In genomic region chr11:126212089-126212660, GRCh38 we compare ENCODE assay signal across 8 cellular contexts. TPM values are rescaled to one million over a fixed set of nuclear protein-coding genes. Genes with fewer than 3 reads are reported as not detected.
DNase-seq lines count a peak whose midpoint lies in the region; ATAC-seq and TF ChIP-seq lines count a peak whose summit lies in the region.

No MANE protein-coding gene starts in this region.

- peak overlapping the region; percentile 90 for H3K27ac ChIP-seq in Panc1 (ENCODE audit: low read length)
- H3K27ac ChIP-seq in esophagus squamous epithelium = peak overlapping the region; percentile 57 to 81 (median 75)
- H3K27ac ChIP-seq in prostate gland = no peak overlapping the region

- H3K4me3 ChIP-seq in GM08714 (ENCODE audit: low read length) (peak overlapping the region; percentile 91), Panc1 (ENCODE audit: low read depth in 2 of 2, low read length in 2 of 2) (peak overlapping the region; percentile 87 to 99), esophagus squamous epithelium (peak overlapping the region; percentile 67 to 78 (median 74)), prostate gland (peak overlapping the region; percentile 69 to 72)

- TF ChIP-seq CTCF in Panc1 (IDR thresholded peaks at IDR 0.05) (no peak), esophagus squamous epithelium (IDR thresholded peaks at IDR 0.05) (no peak), prostate gland (IDR thresholded peaks at IDR 0.05) (no peak)

- CTCF ChIA-PET in Panc1 (lab: Charles Lee) = no interaction called here

- peaks cover 16% of the 10 kb centered on the region for H3K36me3 ChIP-seq in Panc1 (ENCODE audit: control insufficient read depth, insufficient read depth, low read length)
- H3K36me3 ChIP-seq in esophagus squamous epithelium = peaks cover 0 to 27% (median 13%) of the 10 kb centered on the region in 3 donors
- H3K36me3 ChIP-seq in prostate gland = no peaks in the 10 kb centered on the region

- TF ChIP-seq POLR2A in esophagus squamous epithelium (IDR thresholded peaks at IDR 0.05) = no peak
- no peak for TF ChIP-seq POLR2A in prostate gland (IDR thresholded peaks at IDR 0.05)

- BruUV-seq in Panc1 (replicated peaks; lab: Mats Ljungman, UMichigan) = TSS peak; percentile 76

- intact Hi-C loops in Panc1 (cut with micrococcal nuclease; ENCODE audit: unreplicated experiment) = no loop called here
- intact Hi-C loops in esophagus squamous epithelium (cut with DNase I) = loop anchor here (5.0 kb wide), 1 partner anchor 50 kb away; no protein-coding TSS in a partner anchor
- intact Hi-C loops in prostate gland (cut with DNase I) = no loop called here
- intact Hi-C loops in posterior vena cava (cut with DNase I) = no loop called here

- 1 to 2% methylated on average over 14 to 15 of the region's 15 CpGs for WGBS in esophagus squamous epithelium, 2 donors
- WGBS in prostate gland = 2% methylated on average over 15 of the region's 15 CpGs

- POLR2A ChIA-PET in Panc1 (lab: Charles Lee) = interaction anchor here (0.6 to 0.8 kb wide), 2 partner anchors 10 to 11 kb away, joined by 3 read pairs; no protein-coding TSS in a partner anchor

- DNase-seq in Panc1 (ENCODE audit: low read depth, low spot score) (no peak), esophagus squamous epithelium (lab: John Stamatoyannopoulos, UW) (no peak), prostate gland (ENCODE audit: low spot score) (no peak), SIG-M5 (lab: John Stamatoyannopoulos, UW) (no peak), NCI-H1930 (lab: John Stamatoyannopoulos, UW) (no peak), cerebellar cortex (ENCODE audit: low spot score) (no peak), posterior vena cava (ENCODE audit: low spot score) (no peak)

- in situ Hi-C loops in Panc1 (cut with HindIII; ENCODE audit: low pct_unique_long_range_greater_than_20kb, low sequenced_read_pairs) = loop anchor here (25.0 kb wide), 1 partner anchor 275 kb away; the partner anchor contains the start of gene VSIG10L2

- H3K9me3 ChIP-seq in Panc1 (ENCODE audit: control insufficient read depth, insufficient read depth, low read depth, low read length) = no peaks in the 10 kb centered on the region
- H3K9me3 ChIP-seq in esophagus squamous epithelium = no peaks in the 10 kb centered on the region
- no peaks in the 10 kb centered on the region for H3K9me3 ChIP-seq in prostate gland

- no peak for ATAC-seq in Panc1

- H3K4me1 ChIP-seq in Panc1 (ENCODE audit: control insufficient read depth, insufficient read depth, low read length) (peaks cover 28% of the 10 kb centered on the region), esophagus squamous epithelium (peaks cover 11 to 46% (median 26%) of the 10 kb centered on the region in 3 donors), prostate gland (replicated peaks) (peaks cover 3% of the 10 kb centered on the region)

- no peaks in the 10 kb centered on the region for H3K27me3 ChIP-seq in Panc1 (ENCODE audit: control insufficient read depth, insufficient read depth, low read length)
- H3K27me3 ChIP-seq in esophagus squamous epithelium = no peaks in the 10 kb centered on the region
- H3K27me3 ChIP-seq in prostate gland (replicated peaks; ENCODE audit: insufficient read depth) = no peaks in the 10 kb centered on the region

RNA-seq across cellular contexts. Expression of gene FAM118B, which starts 0.6 kb away (rescaled TPM):
- total RNA-seq in Panc1 (2021; ENCODE audit: unreplicated experiment) = 41.6 TPM
- polyA plus RNA-seq in Panc1 (2012; ENCODE audit: insufficient read length) = 29.4 TPM
- total RNA-seq in esophagus squamous epithelium = 10 to 100 TPM in 3 of 4 donors, 1 to 10 TPM in 1; 6.5 to 18.5 (median 13.6) TPM
- 10 to 100 TPM; 18.9 to 21.7 TPM for total RNA-seq in prostate gland
- 10 to 100 TPM; 11.6 to 14.4 TPM for total RNA-seq in posterior vena cava

RNA-seq across cellular contexts. Expression of gene RPUSD4, which starts 0.7 kb away (rescaled TPM):
- total RNA-seq in Panc1 (2021; ENCODE audit: unreplicated experiment) (52.3 TPM), esophagus squamous epithelium (10 to 100 TPM; 11.7 to 28.6 (median 18.4) TPM), prostate gland (10 to 100 TPM; 13.0 to 29.7 TPM), posterior vena cava (10 to 100 TPM; 11.8 to 17.0 TPM)
- 50.2 TPM for polyA plus RNA-seq in Panc1 (2012; ENCODE audit: insufficient read length)

RNA-seq across cellular contexts. Expression of gene SRPRA, which starts 56.5 kb away (rescaled TPM):
- total RNA-seq in Panc1 (2021; ENCODE audit: unreplicated experiment) (149 TPM), esophagus squamous epithelium (10 to 100 TPM; 60.2 to 82.0 (median 67.8) TPM), prostate gland (100 to 1,000 TPM; 141 to 154 TPM), posterior vena cava (10 to 100 TPM; 79.7 to 82.0 TPM)
- polyA plus RNA-seq in Panc1 (2012; ENCODE audit: insufficient read length) = 135 TPM

RNA-seq across cellular contexts. Expression of gene FOXRED1, which starts 56.8 kb away (rescaled TPM):
- total RNA-seq in Panc1 (2021; ENCODE audit: unreplicated experiment) (44.8 TPM), esophagus squamous epithelium (10 to 100 TPM in 3 of 4 donors, 1 to 10 TPM in 1; 7.5 to 31.4 (median 17.4) TPM), prostate gland (10 to 100 TPM; 23.9 to 44.0 TPM), posterior vena cava (10 to 100 TPM; 10.3 to 16.1 TPM)
- polyA plus RNA-seq in Panc1 (2012; ENCODE audit: insufficient read length) = 30.2 TPM

Comparison
In these comparisons a context has a peak if more than half of its experiments do, and no peak if none do; other contexts are left out.
1. H3K27ac ChIP-seq: peak in Panc1 (single experiment) and esophagus squamous epithelium (4 of 4); none in prostate gland (0 of 2).
2. Peak in every context shown above with its lines, with median percentiles within 50 percentile points of each other: H3K4me3 ChIP-seq.